1 cellular context compared by ENCODE assay signal in the genomic region with DNA sequence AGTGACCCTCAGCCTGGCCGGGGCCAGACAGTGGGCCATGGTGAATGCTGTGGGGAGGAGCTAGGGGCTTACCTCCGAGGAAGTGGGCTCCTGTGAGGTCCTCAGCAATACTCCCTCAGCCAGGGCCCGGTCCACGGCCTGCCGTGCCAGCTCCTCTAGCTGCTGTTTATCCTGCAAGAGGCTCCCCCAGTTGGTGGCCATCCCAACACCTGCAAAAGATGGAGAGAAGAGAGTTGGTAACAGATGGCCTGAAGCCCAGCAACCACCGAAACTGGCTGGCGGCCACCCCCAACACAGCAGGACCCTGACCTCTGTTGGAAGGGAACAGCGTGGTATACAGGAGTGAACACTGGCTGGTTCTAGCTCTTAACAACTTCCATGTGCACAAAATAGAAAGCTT.
TF ChIP-seq lines count a peak whose summit lies in the region.

No MANE protein-coding gene starts in this region.

TF ChIP-seq in HepG2, 621 proteins besides CTCF, POLR2A, EP300 and RAD21:
- 0 out of 2 replicates have a peak, but pooled peaks have one; percentile 14 for TF ChIP-seq ZNF687 (CRISPR knock-in tag; IDR thresholded peaks at IDR 0.05)
- 0 out of 2 replicates have a peak, but pooled peaks have one; percentile 39 for TF ChIP-seq ZNF558 (CRISPR knock-in tag; IDR thresholded peaks at IDR 0.05; ENCODE audit: borderline replicate concordance)
- TF ChIP-seq ZNF782 (CRISPR knock-in tag; IDR thresholded peaks at IDR 0.05; ENCODE audit: borderline replicate concordance) = no peak
- TF ChIP-seq FOXO4 (CRISPR knock-in tag; conservative IDR thresholded peaks at IDR 0.05) = 0 out of 2 replicates have a peak, but pooled peaks have one; percentile 69
